Comparison of ENCODE assay signal across 28 cellular contexts in genomic region chr18:46243673-46244072, GRCh38.
"Had no signal": no experiment of that assay in that cellular context is flagged by ENCODE, and none has a peak within 500 bp of the region (broad histone marks: within the 10 kb centered on the region; RNA-seq: fewer than 3 reads in every experiment).

No MANE protein-coding gene starts in this region.

- H3K9me3 Mint-ChIP-seq: activated CD8-positive, alpha-beta T cell treated with anti-CD3 and anti-CD28 coated beads for 36 hours; activated naive CD4-positive, alpha-beta T cell treated with anti-CD3 and anti-CD28 coated beads, Interleukin-2, amount 50 U/mL, for 24 hours; activated T-cell treated with anti-CD3 and anti-CD28 coated beads, Interleukin-2, amount 50 U/mL, for 72 hours; activated T-helper 2 cell treated with anti-CD3 and anti-CD28 coated beads, Interferon-gamma antibody, Interleukin-2, Interleukin-4, amounts not matched to agents 10 μg/mL and 5 μg/mL and 100 μg/mL, durations not matched to agents 14 hours and 24 hours and 36 hours; brain had no signal

- H3K27ac Mint-ChIP-seq: activated CD4-positive, alpha-beta T cell treated with anti-CD3 and anti-CD28 coated beads, Interleukin-2, amount 10 ng/mL, durations not matched to agents 24 days and 14 days; activated naive CD4-positive, alpha-beta T cell treated with anti-CD3 and anti-CD28 coated beads, Interleukin-2, amount 50 U/mL, for 24 hours; activated T-cell treated with anti-CD3 and anti-CD28 coated beads, Interleukin-2, amount 50 U/mL, for 72 hours; activated T-helper 2 cell treated with anti-CD3 and anti-CD28 coated beads, Interferon-gamma antibody, Interleukin-2, Interleukin-4, amounts not matched to agents 10 μg/mL and 5 μg/mL and 100 μg/mL, durations not matched to agents 14 hours and 24 hours and 36 hours; brain had no signal

- H3K27me3 Mint-ChIP-seq: activated CD4-positive, alpha-beta T cell treated with anti-CD3 and anti-CD28 coated beads, Interleukin-2, amount 10 ng/mL, durations not matched to agents 24 days and 14 days; activated CD8-positive, alpha-beta T cell treated with anti-CD3 and anti-CD28 coated beads for 36 hours; activated naive CD4-positive, alpha-beta T cell treated with anti-CD3 and anti-CD28 coated beads, Interleukin-2, amount 50 U/mL, for 24 hours; brain had no signal

- ATAC-seq: activated CD8-positive, alpha-beta T cell treated with anti-CD3 and anti-CD28 coated beads for 36 hours; activated T-cell treated with anti-CD3 and anti-CD28 coated beads, Interleukin-2, amount 50 U/mL, for 72 hours; Panc1 had no signal

- H3K4me3 Mint-ChIP-seq: activated CD4-positive, alpha-beta T cell treated with anti-CD3 and anti-CD28 coated beads, Interleukin-2, amount 10 ng/mL, durations not matched to agents 24 days and 14 days; activated CD8-positive, alpha-beta T cell treated with anti-CD3 and anti-CD28 coated beads for 36 hours; activated naive CD4-positive, alpha-beta T cell treated with anti-CD3 and anti-CD28 coated beads, Interleukin-2, amount 50 U/mL, for 24 hours; activated T-cell treated with anti-CD3 and anti-CD28 coated beads, Interleukin-2, amount 50 U/mL, for 72 hours; brain had no signal

- DNase-seq: activated CD4-positive, alpha-beta T cell treated with anti-CD3 and anti-CD28 coated beads, Interleukin-2, amount 10 ng/mL, durations not matched to agents 24 days and 14 days; activated CD4-positive, alpha-beta T cell treated with anti-CD3 and anti-CD28 coated beads, Interleukin-2, amount 50 U/mL, for 4 hours; activated CD8-positive, alpha-beta T cell treated with anti-CD3 and anti-CD28 coated beads for 36 hours; activated gamma-delta T cell; activated naive CD4-positive, alpha-beta T cell treated with Interleukin-2 at 50 U/mL for 16 hours; activated T-cell treated with anti-CD3 and anti-CD28 coated beads, Interleukin-2, amount 50 U/mL, for 1 hour; activated T-cell treated with anti-CD3 and anti-CD28 coated beads, Interleukin-2, amount 50 U/mL, for 72 hours; anterior cingulate cortex; caudate nucleus; cerebellar nuclear complex; Kasumi-1; MG63; NCI-H1048; NCI-H1105 treated with DMSO at 0.1 percent for 48 hours; NCI-H1436; NCI-H1694; NCI-H1930; NCI-H2081 treated with DMSO at 0.1 percent for 48 hours; NCI-H345; NCI-H524 treated with DMSO at 0.1 percent for 48 hours; SHP77; SJCRH30; T1000; WERI-Rb-1 had no signal
